Comparison of ENCODE assay signal across 1 cellular context in genomic region chr16:3150346-3151218, GRCh38.
A peak's percentile ranks its signal among the peaks of the same experiment; 100 is the strongest.
TF ChIP-seq lines count a peak whose summit lies in the region.

No MANE protein-coding gene starts in this region.

TF ChIP-seq in HepG2, 621 proteins besides CTCF, POLR2A, EP300 and RAD21 (continued from another document and continues in another):
- peak; percentile 87; the same call in 1 of the 2 replicates for TF ChIP-seq ZBED4 (CRISPR knock-in tag; IDR thresholded peaks at IDR 0.05; ENCODE audit: borderline replicate concordance)
- peak; percentile 55; the same call in 1 of the 2 replicates for TF ChIP-seq KMT2A (CRISPR knock-in tag; IDR thresholded peaks at IDR 0.05)
- peak; percentile 53 for TF ChIP-seq HNRNPK (IDR thresholded peaks at IDR 0.05; ENCODE audit: low read depth, low read length, poor library complexity, severe bottlenecking)
- peak; percentile 89 for TF ChIP-seq CBX1 (IDR thresholded peaks at IDR 0.05; ENCODE audit: low read depth)
- TF ChIP-seq HNF4A (CRISPR knock-in tag; IDR thresholded peaks at IDR 0.05): peak; percentile 6; the same call in 1 of the 2 replicates
- TF ChIP-seq CEBPG (CRISPR knock-in tag; IDR thresholded peaks at IDR 0.05): peak; percentile 46; the same call in 1 of the 2 replicates
- TF ChIP-seq TFDP2 (CRISPR knock-in tag; IDR thresholded peaks at IDR 0.05): peak; percentile 42; the same call in 1 of the 2 replicates
- TF ChIP-seq PHF5A (CRISPR knock-in tag; IDR thresholded peaks at IDR 0.05; ENCODE audit: low read depth, unreplicated experiment): peak; percentile 22
- no peak for TF ChIP-seq ZNF432 (CRISPR knock-in tag; IDR thresholded peaks at IDR 0.05; ENCODE audit: borderline replicate concordance)
- peak; percentile 81; the same call in 1 of the 2 replicates for TF ChIP-seq ZNF816 (CRISPR knock-in tag; IDR thresholded peaks at IDR 0.05; ENCODE audit: borderline replicate concordance)
- TF ChIP-seq MED13 (CRISPR knock-in tag; IDR thresholded peaks at IDR 0.05): peak; percentile 90; the same call in 1 of the 2 replicates
- peak; percentile 82 for TF ChIP-seq IRF2 (CRISPR knock-in tag; IDR thresholded peaks at IDR 0.05)
- TF ChIP-seq TP53 (CRISPR knock-in tag; conservative IDR thresholded peaks at IDR 0.05): peak; percentile 88
- peak; percentile 55 for TF ChIP-seq RBFOX2 (IDR thresholded peaks at IDR 0.05; ENCODE audit: low read depth, low read length)
- TF ChIP-seq ZMYM2 (CRISPR knock-in tag; IDR thresholded peaks at IDR 0.05): peak; percentile 24; the same call in 1 of the 2 replicates
- TF ChIP-seq PAXIP1 (CRISPR knock-in tag; conservative IDR thresholded peaks at IDR 0.05): peak; percentile 64
- TF ChIP-seq MXI1 (IDR thresholded peaks at IDR 0.05; ENCODE audit: borderline replicate concordance, low read depth, low read length): peak; percentile 67; the same call in 2 of the 3 replicates
- TF ChIP-seq CBX5 (CRISPR knock-in tag; IDR thresholded peaks at IDR 0.05; ENCODE audit: borderline replicate concordance): peak; percentile 60; the same call in 1 of the 2 replicates
- 0 out of 2 replicates have a peak, but pooled peaks have one; percentile 19 for TF ChIP-seq ZBTB42 (CRISPR knock-in tag; IDR thresholded peaks at IDR 0.05)
- TF ChIP-seq ZSCAN22 (CRISPR knock-in tag; IDR thresholded peaks at IDR 0.05): no peak
- peak; percentile 71; the same call in 1 of the 2 replicates for TF ChIP-seq ZNF557 (CRISPR knock-in tag; IDR thresholded peaks at IDR 0.05)
- 0 out of 2 replicates have a peak, but pooled peaks have one; percentile 74 for TF ChIP-seq ZNF510 (CRISPR knock-in tag; IDR thresholded peaks at IDR 0.05; ENCODE audit: low read depth)
- TF ChIP-seq ZBTB2 (CRISPR knock-in tag; IDR thresholded peaks at IDR 0.05; ENCODE audit: low read depth): peak; percentile 54; the same call in 1 of the 2 replicates
- TF ChIP-seq ZMAT3 (CRISPR knock-in tag; conservative IDR thresholded peaks at IDR 0.05): peak; percentile 84; the same call in 1 of the 2 replicates
- peak; percentile 73; the same call in 1 of the 2 replicates for TF ChIP-seq ZNF792 (CRISPR knock-in tag; IDR thresholded peaks at IDR 0.05)
- TF ChIP-seq RNF2 (conservative IDR thresholded peaks at IDR 0.05; ENCODE audit: low read depth): peak; percentile 96
- TF ChIP-seq NONO (IDR thresholded peaks at IDR 0.05): no peak
- TF ChIP-seq NONO (CRISPR knock-in tag; conservative IDR thresholded peaks at IDR 0.05): peak; percentile 73
- no peak for TF ChIP-seq MAZ (IDR thresholded peaks at IDR 0.05; ENCODE audit: borderline replicate concordance, low read depth, low read length)
- TF ChIP-seq MAZ (CRISPR knock-in tag; IDR thresholded peaks at IDR 0.05; ENCODE audit: low read depth): peak; percentile 86
- TF ChIP-seq MED1 (CRISPR knock-in tag; IDR thresholded peaks at IDR 0.05): peak; percentile 87
- TF ChIP-seq HNRNPUL1 (IDR thresholded peaks at IDR 0.05; ENCODE audit: low read depth, low read length): no peak
- TF ChIP-seq TBX2 (CRISPR knock-in tag; IDR thresholded peaks at IDR 0.05; ENCODE audit: borderline replicate concordance): peak; percentile 81
- peak; percentile 84; the same call in 1 of the 2 replicates for TF ChIP-seq ZNF350 (CRISPR knock-in tag; IDR thresholded peaks at IDR 0.05; ENCODE audit: borderline replicate concordance, low read depth)
- TF ChIP-seq ZNF605 (CRISPR knock-in tag; IDR thresholded peaks at IDR 0.05): peak; percentile 61; the same call in 1 of the 2 replicates
- TF ChIP-seq ESRRA (CRISPR knock-in tag; IDR thresholded peaks at IDR 0.05; ENCODE audit: low read depth): no peak
- peak; percentile 26; the same call in 1 of the 2 replicates for TF ChIP-seq ZBTB33 (CRISPR knock-in tag; IDR thresholded peaks at IDR 0.05)
- peak; percentile 94 for TF ChIP-seq ZNF614 (CRISPR knock-in tag; IDR thresholded peaks at IDR 0.05; ENCODE audit: borderline replicate concordance)
- peak in 1 of 2 experiments; percentile 95; a peak in 2 of 4 replicates for TF ChIP-seq KLF16 (CRISPR knock-in tag; IDR thresholded peaks at IDR 0.05)
- TF ChIP-seq HINFP (CRISPR knock-in tag; IDR thresholded peaks at IDR 0.05; ENCODE audit: low read depth): peak; percentile 61; the same call in 1 of the 2 replicates
- peak; percentile 51; the same call in 1 of the 2 replicates for TF ChIP-seq PRDM15 (CRISPR knock-in tag; IDR thresholded peaks at IDR 0.05)
- TF ChIP-seq FOSL1 (CRISPR knock-in tag; IDR thresholded peaks at IDR 0.05; ENCODE audit: borderline replicate concordance): no peak
- no peak for TF ChIP-seq POLR2AphosphoS2 (IDR thresholded peaks at IDR 0.05; ENCODE audit: low read depth, low read length)
